ENCODE assay signal across 11 cellular contexts in genomic region chr18:10057401-10057800, GRCh38.
DNase-seq lines count a peak whose midpoint lies in the region; ATAC-seq and TF ChIP-seq lines count a peak whose summit lies in the region.
"Had no signal": no experiment of that assay in that cellular context is flagged by ENCODE, and none has a peak within 500 bp of the region (broad histone marks: within the 10 kb centered on the region; RNA-seq: fewer than 3 reads in every experiment).

No MANE protein-coding gene starts in this region.

- 67 to 92% methylated on average over 2 of the region's 3 CpGs for WGBS in gastroesophageal sphincter (ENCODE audit: low coverage in 1 of 2), 2 donors

- H3K36me3 Mint-ChIP-seq in Caco-2 (ENCODE audit: insufficient read depth, unreplicated experiment) = no peaks in the 10 kb centered on the region

- no peak for TF ChIP-seq EP300 in gastroesophageal sphincter (IDR thresholded peaks at IDR 0.05)

- peaks cover 2% of the 10 kb centered on the region for H3K27me3 Mint-ChIP-seq in Caco-2 (ENCODE audit: insufficient read depth, unreplicated experiment)

- H3K27me3 ChIP-seq in Peyer's patch (no peaks in the 10 kb centered on the region), gastroesophageal sphincter (no peaks in the 10 kb centered on the region), Caco-2 (replicated peaks; ENCODE audit: control insufficient read depth, insufficient read depth, low read length) (no peaks in the 10 kb centered on the region)

- POLR2A ChIA-PET in Caco-2 (lab: Charles Lee) = no interaction called here

- H3K36me3 ChIP-seq in Peyer's patch (no peaks in the 10 kb centered on the region), gastroesophageal sphincter (no peaks in the 10 kb centered on the region), Caco-2 (ENCODE audit: control insufficient read depth, insufficient read depth, low read length) (no peaks in the 10 kb centered on the region)

- H3K4me1 ChIP-seq in Peyer's patch (peaks cover 0 to 9% (median 0%) of the 10 kb centered on the region in 4 donors), gastroesophageal sphincter (peaks cover 0 to 68% (median 10%) of the 10 kb centered on the region in 3 donors), Caco-2 (no peaks in the 10 kb centered on the region)

- TF ChIP-seq POLR2A in Peyer's patch (IDR thresholded peaks at IDR 0.05) (no peak), gastroesophageal sphincter (IDR thresholded peaks at IDR 0.05) (no peak), erythroblast (IDR thresholded peaks at IDR 0.05; ENCODE audit: low read length) (no peak)

- CTCF ChIA-PET in Caco-2 (lab: Charles Lee) = no interaction called here

- H3K4me3 ChIP-seq in Peyer's patch (no peak overlapping the region), gastroesophageal sphincter (no peak overlapping the region), Caco-2 (ENCODE audit: low read depth, low read length) (no peak overlapping the region)

- TF ChIP-seq CTCF in Peyer's patch (IDR thresholded peaks at IDR 0.05) (no peak), gastroesophageal sphincter (IDR thresholded peaks at IDR 0.05) (no peak), Caco-2 (IDR thresholded peaks at IDR 0.05; ENCODE audit: insufficient read depth in 1 of 2, low read depth in 1 of 2, low read length in 1 of 2, severe bottlenecking in 1 of 2, unreplicated experiment in 1 of 2) (no peak)

- H3K4me1 Mint-ChIP-seq in Caco-2 (ENCODE audit: low read depth, unreplicated experiment) = no peaks in the 10 kb centered on the region

- ATAC-seq in gastroesophageal sphincter = no peak
- no peak for ATAC-seq in HG02588 (IDR thresholded peaks at IDR 0.05; ENCODE audit: unreplicated experiment)

- H3K27ac ChIP-seq in Peyer's patch (peak overlapping the region in 3 of 4 donors; percentile 17 to 69 (median 57)), gastroesophageal sphincter (peak overlapping the region in 3 of 4 donors; percentile 48 to 62 (median 57))

- H3K9me3 Mint-ChIP-seq in Caco-2 (ENCODE audit: unreplicated experiment) = no peaks in the 10 kb centered on the region

- H3K27ac Mint-ChIP-seq in Caco-2 (ENCODE audit: unreplicated experiment) = no peak overlapping the region

- no peak overlapping the region for H3K4me3 Mint-ChIP-seq in Caco-2 (ENCODE audit: unreplicated experiment)

- DNase-seq in Ammon's horn (ENCODE audit: low spot score) = peak; percentile 67
- no peak for DNase-seq in Peyer's patch
- peak; percentile 66 for DNase-seq in pons (ENCODE audit: low spot score)
- no peak for DNase-seq in Caco-2
- DNase-seq in erythroblast (lab: John Stamatoyannopoulos, UW) = no peak
- DNase-seq in cerebellar nuclear complex (lab: John Stamatoyannopoulos, UW) = no peak
- DNase-seq: activated CD4-positive, alpha-beta T cell treated with anti-CD3 and anti-CD28 coated beads for 48 hours; NCI-H1417 treated with DMSO at 0.1 percent for 48 hours; NCI-H526 treated with DMSO at 0.1 percent for 48 hours had no signal

- intact Hi-C loops in Caco-2 (cut with micrococcal nuclease; ENCODE audit: unreplicated experiment) = no loop called here

- BruUV-seq in Caco-2 (replicated peaks; lab: Mats Ljungman, UMichigan) = no TSS peak

- no peaks in the 10 kb centered on the region for H3K9me3 ChIP-seq in Peyer's patch
- no peaks in the 10 kb centered on the region for H3K9me3 ChIP-seq in gastroesophageal sphincter
- H3K9me3 ChIP-seq in Caco-2 = no peaks in the 10 kb centered on the region

Comparison
In these comparisons a context has a peak if more than half of its experiments do, and no peak if none do; other contexts are left out.
1. DNase-seq: peak in Ammon's horn (single experiment) and pons (single experiment); none in Peyer's patch (0 of 3), Caco-2 (0 of 2), erythroblast (0 of 2) and cerebellar nuclear complex (0 of 2).